In genomic region chrX:72121381-72121780, GRCh38 we compare ENCODE assay signal across 8 cellular contexts. TPM values are rescaled to one million over a fixed set of nuclear protein-coding genes. Genes with fewer than 3 reads are reported as not detected.
A peak's percentile ranks its signal among the peaks of the same experiment; 100 is the strongest.
DNase-seq lines count a peak whose midpoint lies in the region; ATAC-seq and TF ChIP-seq lines count a peak whose summit lies in the region.

No MANE protein-coding gene starts in this region.

- no peak overlapping the region for H2BK15ac ChIP-seq in mesenchymal stem cell (ENCODE audit: low read depth, poor library complexity, severe bottlenecking)

- H3K27me3 ChIP-seq in mesenchymal stem cell (ENCODE audit: control insufficient read depth in 1 of 2, insufficient read depth in 1 of 2, low read length in 2 of 2): peaks cover 0 to 34% of the 10 kb centered on the region in 2 experiments

- H4K91ac ChIP-seq in mesenchymal stem cell (ENCODE audit: low read length): no peak overlapping the region

- no peak overlapping the region for H2BK12ac ChIP-seq in mesenchymal stem cell (ENCODE audit: low read length in 2 of 2)

- H3K4me2 ChIP-seq in mesenchymal stem cell (ENCODE audit: low read length, poor library complexity, severe bottlenecking): no peak overlapping the region

- peaks cover 20% of the 10 kb centered on the region for H3K4me1 ChIP-seq in mesenchymal stem cell (ENCODE audit: control insufficient read depth, insufficient read depth, low read depth, low read length)

- H3K9me3 Mint-ChIP-seq in central memory CD8-positive, alpha-beta T cell: no peaks in the 10 kb centered on the region

- H4K8ac ChIP-seq in mesenchymal stem cell (ENCODE audit: low read length): no peak overlapping the region

- no peaks in the 10 kb centered on the region for H3K9me3 ChIP-seq in mesenchymal stem cell (ENCODE audit: control insufficient read depth, low read length)

- H3K9ac ChIP-seq in mesenchymal stem cell (ENCODE audit: low read length): peak overlapping the region; percentile 61

- peaks cover 57% of the 10 kb centered on the region for H3K4me1 Mint-ChIP-seq in central memory CD8-positive, alpha-beta T cell

- H3K36me3 Mint-ChIP-seq in central memory CD8-positive, alpha-beta T cell (ENCODE audit: insufficient read depth): peaks cover 2% of the 10 kb centered on the region

- H3K36me3 ChIP-seq in mesenchymal stem cell (ENCODE audit: control insufficient read depth in 1 of 2, insufficient read depth in 2 of 2, low read depth in 1 of 2, low read length in 2 of 2): no peaks in the 10 kb centered on the region

- H3K4ac ChIP-seq in mesenchymal stem cell (ENCODE audit: low read depth in 1 of 2, low read length in 2 of 2): no peak overlapping the region

- peak overlapping the region; percentile 61 for H2BK120ac ChIP-seq in mesenchymal stem cell (ENCODE audit: low read depth, low read length)

- H3K18ac ChIP-seq in mesenchymal stem cell (ENCODE audit: low read depth in 1 of 2, low read length in 2 of 2): no peak overlapping the region

- TF ChIP-seq CTCF in AG09309 (IDR thresholded peaks at IDR 0.05; ENCODE audit: control insufficient read depth, insufficient read depth, low read depth, low read length, missing control alignments): no peak

- no peak overlapping the region for H2AFZ ChIP-seq in mesenchymal stem cell (ENCODE audit: low read depth, low read length)

- no peak overlapping the region for H3K14ac ChIP-seq in mesenchymal stem cell (ENCODE audit: low read length in 2 of 2)

- H3K27ac ChIP-seq in mesenchymal stem cell (ENCODE audit: low read length, poor library complexity, severe bottlenecking): peak overlapping the region; percentile 59

- DNase-seq in AG09309 (ENCODE audit: low read depth) (peak; percentile 32), OCI-M1 (lab: John Stamatoyannopoulos, UW) (peak; percentile 79), mesenchymal stem cell (peak; percentile 78), NCI-H69 (lab: John Stamatoyannopoulos, UW) (no peak)
- DNase-seq in central memory CD8-positive, alpha-beta T cell (ENCODE audit: low spot score in 2 of 2): peak in 1 of 2 donors; percentile 46

- H3K4me3 ChIP-seq in AG09309 (ENCODE audit: control insufficient read depth, low read depth, low read length): no peak overlapping the region
- H3K4me3 ChIP-seq in mesenchymal stem cell (ENCODE audit: insufficient read depth in 1 of 2, low read depth in 1 of 2, low read length in 2 of 2): no peak overlapping the region

- no CpG with 5 or more reads among the region's 3 CpGs for WGBS in mesenchymal stem cell

- peak overlapping the region; percentile 42 for H3K4me3 Mint-ChIP-seq in central memory CD8-positive, alpha-beta T cell

- no peaks in the 10 kb centered on the region for H3K27me3 Mint-ChIP-seq in central memory CD8-positive, alpha-beta T cell

- ATAC-seq in GM19324 (IDR thresholded peaks at IDR 0.05; ENCODE audit: low FRiP score, unreplicated experiment) (peak; percentile 70), HG03039 (IDR thresholded peaks at IDR 0.05; ENCODE audit: unreplicated experiment) (no peak), HG02840 (IDR thresholded peaks at IDR 0.05; ENCODE audit: low FRiP score, unreplicated experiment) (no peak)
- peak; percentile 91 for ATAC-seq in central memory CD8-positive, alpha-beta T cell (replicated peaks; ENCODE audit: extremely low read depth, poor library complexity, severe bottlenecking)

- H3K27ac Mint-ChIP-seq in central memory CD8-positive, alpha-beta T cell (ENCODE audit: low read depth): peak overlapping the region; percentile 94

- no peak overlapping the region for H3K23ac ChIP-seq in mesenchymal stem cell (ENCODE audit: low read length in 2 of 2)

- H2AK5ac ChIP-seq in mesenchymal stem cell (ENCODE audit: low read length, severe bottlenecking): no peak overlapping the region

- H2BK5ac ChIP-seq in mesenchymal stem cell (ENCODE audit: low read depth, low read length, poor library complexity, severe bottlenecking): no peak overlapping the region

- peaks cover 4% of the 10 kb centered on the region for H3K79me1 ChIP-seq in mesenchymal stem cell (replicated peaks; ENCODE audit: low read length, poor library complexity, severe bottlenecking)

RNA-seq across cellular contexts. Expression of gene RTL5, which starts 10.3 kb away (rescaled TPM):
- 10.6 TPM for polyA plus RNA-seq in mesenchymal stem cell (2013, experiment 1 of 2)
- polyA plus RNA-seq in mesenchymal stem cell (2013, experiment 2 of 2): 9.8 TPM

Comparison
In these comparisons a context has a peak if more than half of its experiments do, and no peak if none do; other contexts are left out.
1. ATAC-seq: peak in GM19324 (single experiment) and central memory CD8-positive, alpha-beta T cell (single experiment); none in HG03039 (single experiment) and HG02840 (single experiment).